Comparison of ENCODE assay signal across 9 cellular contexts in genomic region chr15:65377976-65378366, GRCh38. TPM values are rescaled to one million over a fixed set of nuclear protein-coding genes. Genes with fewer than 3 reads are reported as not detected.
DNase-seq lines count a peak whose midpoint lies in the region; ATAC-seq, FAIRE-seq and TF ChIP-seq lines count a peak whose summit lies in the region.
"Had no signal": no experiment of that assay in that cellular context is flagged by ENCODE, and none has a peak within 500 bp of the region (broad histone marks: within the 10 kb centered on the region; RNA-seq: fewer than 3 reads in every experiment).

Gene IGDCC3 (minus strand): TSS chr15:65378002. CDS start chr15:65377788, 214 bp downstream.

- no peaks in the 10 kb centered on the region for H3K36me3 ChIP-seq in lung (ENCODE audit: control insufficient read depth in 2 of 2, insufficient read depth in 2 of 2, low read length in 2 of 2)

- H3K9me3 ChIP-seq in lung (ENCODE audit: control insufficient read depth in 2 of 2, insufficient read depth in 1 of 2, low read length in 1 of 2) = peaks cover 0 to 4% of the 10 kb centered on the region in 2 donors

- H3K27me3 ChIP-seq in lung (ENCODE audit: control insufficient read depth, insufficient read depth) = no peaks in the 10 kb centered on the region

- H3K4me1 ChIP-seq in lung (ENCODE audit: control insufficient read depth in 2 of 2, insufficient read depth in 2 of 2, low read length in 2 of 2) = peaks cover 0 to 12% of the 10 kb centered on the region in 2 donors

- WGBS in lung, 2 donors = 1% methylated on average over 30 to 42 of the region's 42 CpGs

- no peak for FAIRE-seq in urothelium cell line (lab: Jason Lieb, UNC)
- FAIRE-seq: TTC549 had no signal

- DNase-seq in activated naive CD4-positive, alpha-beta T cell (lab: John Stamatoyannopoulos, UW) = no peak
- DNase-seq in central memory CD8-positive, alpha-beta T cell (ENCODE audit: low spot score in 2 of 2) = no peak
- DNase-seq in lung (ENCODE audit: low spot score) (no peak), urothelium cell line (ENCODE audit: low spot score) (peak; percentile 63), DMS114 treated with DMSO at 0.1 percent for 48 hours (lab: John Stamatoyannopoulos, UW; ENCODE audit: unreplicated experiment) (no peak), GM10248 (ENCODE audit: extremely low spot score) (no peak), AML-193 (lab: John Stamatoyannopoulos, UW) (no peak)

- peaks cover 52% of the 10 kb centered on the region for H3K27me3 Mint-ChIP-seq in activated naive CD4-positive, alpha-beta T cell treated with anti-CD3 and anti-CD28 coated beads, Interleukin-2, amount 50 U/mL, for 24 hours
- H3K27me3 Mint-ChIP-seq in central memory CD8-positive, alpha-beta T cell = peaks cover 71% of the 10 kb centered on the region

- H3K4me3 Mint-ChIP-seq in activated naive CD4-positive, alpha-beta T cell treated with anti-CD3 and anti-CD28 coated beads, Interleukin-2, amount 50 U/mL, for 24 hours = peak within 1 kb of the TSS; percentile 80
- peak within 1 kb of the TSS; percentile 76 for H3K4me3 Mint-ChIP-seq in central memory CD8-positive, alpha-beta T cell

- H3K27ac Mint-ChIP-seq in activated naive CD4-positive, alpha-beta T cell treated with anti-CD3 and anti-CD28 coated beads, Interleukin-2, amount 50 U/mL, for 24 hours = peak within 1 kb of the TSS; percentile 59
- no peak within 1 kb of the TSS for H3K27ac Mint-ChIP-seq in central memory CD8-positive, alpha-beta T cell (ENCODE audit: low read depth)

- no peaks in the 10 kb centered on the region for H3K36me3 Mint-ChIP-seq in activated naive CD4-positive, alpha-beta T cell treated with anti-CD3 and anti-CD28 coated beads, Interleukin-2, amount 50 U/mL, for 24 hours
- peaks cover 1% of the 10 kb centered on the region for H3K36me3 Mint-ChIP-seq in central memory CD8-positive, alpha-beta T cell (ENCODE audit: insufficient read depth)

- ATAC-seq in central memory CD8-positive, alpha-beta T cell (replicated peaks; ENCODE audit: extremely low read depth, poor library complexity, severe bottlenecking) = no peak
- no peak for ATAC-seq in lung (ENCODE audit: insufficient read depth, low FRiP score)

- CTCF ChIA-PET in GM10248 (lab: Yijun Ruan, JAX) = interaction anchor here (1.6 to 11.9 kb wide), 2 partner anchors 39 to 60 kb away, joined by 4 to 203 read pairs; no protein-coding TSS in a partner anchor

- no peak within 1 kb of the TSS for H3K27ac ChIP-seq in lung (ENCODE audit: low read depth in 1 of 2, low read length in 1 of 2)

- POLR2A ChIA-PET in GM10248 (lab: Yijun Ruan, JAX) = no interaction called here

- H3K9me3 Mint-ChIP-seq in activated naive CD4-positive, alpha-beta T cell treated with anti-CD3 and anti-CD28 coated beads, Interleukin-2, amount 50 U/mL, for 24 hours = no peaks in the 10 kb centered on the region
- no peaks in the 10 kb centered on the region for H3K9me3 Mint-ChIP-seq in central memory CD8-positive, alpha-beta T cell

- peaks cover 20% of the 10 kb centered on the region for H3K4me1 Mint-ChIP-seq in activated naive CD4-positive, alpha-beta T cell treated with anti-CD3 and anti-CD28 coated beads, Interleukin-2, amount 50 U/mL, for 24 hours
- H3K4me1 Mint-ChIP-seq in central memory CD8-positive, alpha-beta T cell = peaks cover 8% of the 10 kb centered on the region

- no peak for TF ChIP-seq CTCF in lung (IDR thresholded peaks at IDR 0.05; ENCODE audit: control extremely low read depth, extremely low read depth)
- no peak for TF ChIP-seq CTCF in GM10248 (IDR thresholded peaks at IDR 0.05; ENCODE audit: control extremely low read depth, extremely low read depth, low read depth, missing control alignments)

- H3K4me3 ChIP-seq in lung = peak within 1 kb of the TSS; percentile 35

RNA-seq across cellular contexts. Expression of gene IGDCC3, which starts in this region (rescaled TPM):
- 1 to 10 TPM in 1 of 2 donors, under 1 TPM in 1; 0.09 to 1.3 TPM for total RNA-seq in lung
- not detected for polyA plus RNA-seq in lung
